In the genomic region with DNA sequence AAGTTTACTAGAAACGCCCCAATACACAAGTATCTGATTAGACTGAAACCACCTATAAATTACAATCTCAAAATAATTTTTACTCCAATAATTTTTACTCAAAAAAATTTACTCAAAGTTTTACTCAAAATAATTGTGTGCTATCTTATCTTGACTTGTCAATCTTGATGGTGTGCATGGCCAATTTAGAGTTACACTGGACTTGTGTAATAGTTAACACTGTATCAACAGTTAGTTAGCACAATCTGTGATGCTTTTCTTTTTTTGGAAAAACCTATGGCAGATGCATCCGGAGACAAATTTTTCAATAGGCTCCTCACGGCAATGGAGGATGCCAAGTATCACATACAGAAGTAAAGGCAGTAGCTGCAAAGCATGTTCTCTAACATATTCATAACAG, we compare ENCODE assay signal across 1 cellular context.
A peak's percentile ranks its signal among the peaks of the same experiment; 100 is the strongest.
TF ChIP-seq lines count a peak whose summit lies in the region.

No MANE protein-coding gene starts in this region.

TF ChIP-seq in K562, 482 proteins besides CTCF, POLR2A, EP300 and RAD21 (continues in another document):
- no peak for TF ChIP-seq C11orf30 (IDR thresholded peaks at IDR 0.05; ENCODE audit: low read depth)
- TF ChIP-seq, protein P1, sequence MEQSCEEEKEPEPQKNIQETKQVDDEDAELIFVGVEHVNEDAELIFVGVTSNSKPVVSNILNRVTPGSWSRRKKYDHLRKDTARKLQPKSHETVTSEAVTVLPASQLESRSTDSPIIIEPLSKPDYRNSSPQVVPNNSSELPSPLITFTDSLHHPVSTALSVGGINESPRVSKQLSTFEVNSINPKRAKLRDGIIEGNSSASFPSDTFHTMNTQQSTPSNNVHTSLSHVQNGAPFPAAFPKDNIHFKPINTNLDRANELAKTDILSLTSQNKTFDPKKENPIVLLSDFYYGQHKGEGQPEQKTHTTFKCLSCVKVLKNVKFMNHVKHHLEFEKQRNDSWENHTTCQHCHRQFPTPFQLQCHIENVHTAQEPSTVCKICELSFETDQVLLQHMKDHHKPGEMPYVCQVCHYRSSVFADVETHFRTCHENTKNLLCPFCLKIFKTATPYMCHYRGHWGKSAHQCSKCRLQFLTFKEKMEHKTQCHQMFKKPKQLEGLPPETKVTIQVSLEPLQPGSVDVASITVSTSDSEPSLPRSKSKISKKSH (CRISPR knock-in tag; IDR thresholded peaks at IDR 0.05) = no peak
- no peak for TF ChIP-seq NR2C1 (IDR thresholded peaks at IDR 0.05)
- no peak for TF ChIP-seq NR2C1 (tag; IDR thresholded peaks at IDR 0.05)
- no peak for TF ChIP-seq GTF2A2 (tag; IDR thresholded peaks at IDR 0.05)
- TF ChIP-seq, protein P2, sequence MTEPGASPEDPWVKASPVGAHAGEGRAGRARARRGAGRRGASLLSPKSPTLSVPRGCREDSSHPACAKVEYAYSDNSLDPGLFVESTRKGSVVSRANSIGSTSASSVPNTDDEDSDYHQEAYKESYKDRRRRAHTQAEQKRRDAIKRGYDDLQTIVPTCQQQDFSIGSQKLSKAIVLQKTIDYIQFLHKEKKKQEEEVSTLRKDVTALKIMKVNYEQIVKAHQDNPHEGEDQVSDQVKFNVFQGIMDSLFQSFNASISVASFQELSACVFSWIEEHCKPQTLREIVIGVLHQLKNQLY (CRISPR knock-in tag; conservative IDR thresholded peaks at IDR 0.05) = no peak
- TF ChIP-seq ZNF175 (CRISPR knock-in tag; IDR thresholded peaks at IDR 0.05; ENCODE audit: low read depth) = no peak
- TF ChIP-seq SRSF9 (IDR thresholded peaks at IDR 0.05; ENCODE audit: borderline replicate concordance, low read depth, low read length) = no peak
- TF ChIP-seq DDX20 (tag; IDR thresholded peaks at IDR 0.05; ENCODE audit: low read depth) = no peak
- TF ChIP-seq, protein P3, sequence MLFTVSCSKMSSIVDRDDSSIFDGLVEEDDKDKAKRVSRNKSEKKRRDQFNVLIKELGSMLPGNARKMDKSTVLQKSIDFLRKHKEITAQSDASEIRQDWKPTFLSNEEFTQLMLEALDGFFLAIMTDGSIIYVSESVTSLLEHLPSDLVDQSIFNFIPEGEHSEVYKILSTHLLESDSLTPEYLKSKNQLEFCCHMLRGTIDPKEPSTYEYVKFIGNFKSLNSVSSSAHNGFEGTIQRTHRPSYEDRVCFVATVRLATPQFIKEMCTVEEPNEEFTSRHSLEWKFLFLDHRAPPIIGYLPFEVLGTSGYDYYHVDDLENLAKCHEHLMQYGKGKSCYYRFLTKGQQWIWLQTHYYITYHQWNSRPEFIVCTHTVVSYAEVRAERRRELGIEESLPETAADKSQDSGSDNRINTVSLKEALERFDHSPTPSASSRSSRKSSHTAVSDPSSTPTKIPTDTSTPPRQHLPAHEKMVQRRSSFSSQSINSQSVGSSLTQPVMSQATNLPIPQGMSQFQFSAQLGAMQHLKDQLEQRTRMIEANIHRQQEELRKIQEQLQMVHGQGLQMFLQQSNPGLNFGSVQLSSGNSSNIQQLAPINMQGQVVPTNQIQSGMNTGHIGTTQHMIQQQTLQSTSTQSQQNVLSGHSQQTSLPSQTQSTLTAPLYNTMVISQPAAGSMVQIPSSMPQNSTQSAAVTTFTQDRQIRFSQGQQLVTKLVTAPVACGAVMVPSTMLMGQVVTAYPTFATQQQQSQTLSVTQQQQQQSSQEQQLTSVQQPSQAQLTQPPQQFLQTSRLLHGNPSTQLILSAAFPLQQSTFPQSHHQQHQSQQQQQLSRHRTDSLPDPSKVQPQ (CRISPR knock-in tag; IDR thresholded peaks at IDR 0.05; ENCODE audit: borderline replicate concordance) = no peak
- no peak for TF ChIP-seq RBBP5 (IDR thresholded peaks at IDR 0.05; ENCODE audit: borderline replicate concordance, insufficient read depth, low read length, poor library complexity, severe bottlenecking)
- no peak for TF ChIP-seq YY1 (IDR thresholded peaks at IDR 0.05; ENCODE audit: borderline replicate concordance in 1 of 3, control insufficient read depth in 1 of 3, extremely low read depth in 1 of 3, insufficient read depth in 3 of 3, insufficient read length in 1 of 3, insufficient replicate concordance in 2 of 3, low read depth in 1 of 3, low read length in 2 of 3)
- TF ChIP-seq, protein P4, sequence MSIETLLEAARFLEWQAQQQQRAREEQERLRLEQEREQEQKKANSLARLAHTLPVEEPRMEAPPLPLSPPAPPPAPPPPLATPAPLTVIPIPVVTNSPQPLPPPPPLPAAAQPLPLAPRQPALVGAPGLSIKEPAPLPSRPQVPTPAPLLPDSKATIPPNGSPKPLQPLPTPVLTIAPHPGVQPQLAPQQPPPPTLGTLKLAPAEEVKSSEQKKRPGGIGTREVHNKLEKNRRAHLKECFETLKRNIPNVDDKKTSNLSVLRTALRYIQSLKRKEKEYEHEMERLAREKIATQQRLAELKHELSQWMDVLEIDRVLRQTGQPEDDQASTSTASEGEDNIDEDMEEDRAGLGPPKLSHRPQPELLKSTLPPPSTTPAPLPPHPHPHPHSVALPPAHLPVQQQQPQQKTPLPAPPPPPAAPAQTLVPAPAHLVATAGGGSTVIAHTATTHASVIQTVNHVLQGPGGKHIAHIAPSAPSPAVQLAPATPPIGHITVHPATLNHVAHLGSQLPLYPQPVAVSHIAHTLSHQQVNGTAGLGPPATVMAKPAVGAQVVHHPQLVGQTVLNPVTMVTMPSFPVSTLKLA (conservative IDR thresholded peaks at IDR 0.05) = no peak
- TF ChIP-seq NCOA2 (IDR thresholded peaks at IDR 0.05; ENCODE audit: partially characterized antibody in 2 of 2) = no peak
- TF ChIP-seq ZNF79 (CRISPR knock-in tag; IDR thresholded peaks at IDR 0.05; ENCODE audit: low read depth) = no peak
- TF ChIP-seq ELF4 (CRISPR knock-in tag; IDR thresholded peaks at IDR 0.05) = no peak
- peak in 1 of 2 experiments; percentile 41; a peak in 1 of 4 replicates for TF ChIP-seq TRIM24 (IDR thresholded peaks at IDR 0.05)
- no peak for TF ChIP-seq CHCHD3 (CRISPR knock-in tag; IDR thresholded peaks at IDR 0.05)
- peak; percentile 34; the same call in 1 of the 2 replicates for TF ChIP-seq CEBPB (tag; IDR thresholded peaks at IDR 0.05)
- TF ChIP-seq NEUROD1 (IDR thresholded peaks at IDR 0.05; ENCODE audit: borderline replicate concordance, low read depth, low read length, partially characterized antibody) = no peak
- no peak for TF ChIP-seq HDGF (IDR thresholded peaks at IDR 0.05)
- peak; percentile 18 for TF ChIP-seq POLR2B (IDR thresholded peaks at IDR 0.05; ENCODE audit: low read depth, partially characterized antibody)
- TF ChIP-seq TARDBP (IDR thresholded peaks at IDR 0.05) = no peak
- TF ChIP-seq ZNF124 (CRISPR knock-in tag; IDR thresholded peaks at IDR 0.05) = no peak
- TF ChIP-seq, protein P5, sequence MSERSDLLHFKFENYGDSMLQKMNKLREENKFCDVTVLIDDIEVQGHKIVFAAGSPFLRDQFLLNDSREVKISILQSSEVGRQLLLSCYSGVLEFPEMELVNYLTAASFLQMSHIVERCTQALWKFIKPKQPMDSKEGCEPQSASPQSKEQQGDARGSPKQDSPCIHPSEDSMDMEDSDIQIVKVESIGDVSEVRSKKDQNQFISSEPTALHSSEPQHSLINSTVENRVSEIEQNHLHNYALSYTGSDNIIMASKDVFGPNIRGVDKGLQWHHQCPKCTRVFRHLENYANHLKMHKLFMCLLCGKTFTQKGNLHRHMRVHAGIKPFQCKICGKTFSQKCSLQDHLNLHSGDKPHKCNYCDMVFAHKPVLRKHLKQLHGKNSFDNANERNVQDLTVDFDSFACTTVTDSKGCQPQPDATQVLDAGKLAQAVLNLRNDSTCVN (CRISPR knock-in tag; IDR thresholded peaks at IDR 0.05) = no peak
- TF ChIP-seq ZBTB17 (CRISPR knock-in tag; IDR thresholded peaks at IDR 0.05) = no peak
- no peak for TF ChIP-seq ASH1L (IDR thresholded peaks at IDR 0.05; ENCODE audit: borderline replicate concordance, low read depth, partially characterized antibody)
- TF ChIP-seq, protein P6, sequence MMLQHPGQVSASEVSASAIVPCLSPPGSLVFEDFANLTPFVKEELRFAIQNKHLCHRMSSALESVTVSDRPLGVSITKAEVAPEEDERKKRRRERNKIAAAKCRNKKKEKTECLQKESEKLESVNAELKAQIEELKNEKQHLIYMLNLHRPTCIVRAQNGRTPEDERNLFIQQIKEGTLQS (IDR thresholded peaks at IDR 0.05) = no peak
- TF ChIP-seq, protein P6 (CRISPR knock-in tag; conservative IDR thresholded peaks at IDR 0.05) = no peak
- no peak for TF ChIP-seq EWSR1 (IDR thresholded peaks at IDR 0.05; ENCODE audit: borderline replicate concordance, low read depth, partially characterized antibody)
- TF ChIP-seq SMAD3 (CRISPR knock-in tag; conservative IDR thresholded peaks at IDR 0.05) = no peak
- TF ChIP-seq, protein P7, sequence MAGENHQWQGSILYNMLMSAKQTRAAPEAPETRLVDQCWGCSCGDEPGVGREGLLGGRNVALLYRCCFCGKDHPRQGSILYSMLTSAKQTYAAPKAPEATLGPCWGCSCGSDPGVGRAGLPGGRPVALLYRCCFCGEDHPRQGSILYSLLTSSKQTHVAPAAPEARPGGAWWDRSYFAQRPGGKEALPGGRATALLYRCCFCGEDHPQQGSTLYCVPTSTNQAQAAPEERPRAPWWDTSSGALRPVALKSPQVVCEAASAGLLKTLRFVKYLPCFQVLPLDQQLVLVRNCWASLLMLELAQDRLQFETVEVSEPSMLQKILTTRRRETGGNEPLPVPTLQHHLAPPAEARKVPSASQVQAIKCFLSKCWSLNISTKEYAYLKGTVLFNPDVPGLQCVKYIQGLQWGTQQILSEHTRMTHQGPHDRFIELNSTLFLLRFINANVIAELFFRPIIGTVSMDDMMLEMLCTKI (IDR thresholded peaks at IDR 0.05; ENCODE audit: partially characterized antibody) = no peak
- TF ChIP-seq TBP (optimal IDR thresholded peaks at IDR 0.05; ENCODE audit: low read depth, low read length) = no peak
- TF ChIP-seq TEAD4 (IDR thresholded peaks at IDR 0.05; ENCODE audit: low read length) = 0 out of 2 replicates have a peak, but pooled peaks have one; percentile 30
- no peak for TF ChIP-seq TEAD4 (CRISPR knock-in tag; IDR thresholded peaks at IDR 0.05; ENCODE audit: borderline replicate concordance)
- no peak for TF ChIP-seq PTRF (tag; IDR thresholded peaks at IDR 0.05)
- no peak for TF ChIP-seq KHSRP (IDR thresholded peaks at IDR 0.05)
- no peak for TF ChIP-seq TGIF2 (CRISPR knock-in tag; IDR thresholded peaks at IDR 0.05)
- no peak for TF ChIP-seq ZNF644 (tag; IDR thresholded peaks at IDR 0.05; ENCODE audit: low read depth)
- TF ChIP-seq, protein P8, sequence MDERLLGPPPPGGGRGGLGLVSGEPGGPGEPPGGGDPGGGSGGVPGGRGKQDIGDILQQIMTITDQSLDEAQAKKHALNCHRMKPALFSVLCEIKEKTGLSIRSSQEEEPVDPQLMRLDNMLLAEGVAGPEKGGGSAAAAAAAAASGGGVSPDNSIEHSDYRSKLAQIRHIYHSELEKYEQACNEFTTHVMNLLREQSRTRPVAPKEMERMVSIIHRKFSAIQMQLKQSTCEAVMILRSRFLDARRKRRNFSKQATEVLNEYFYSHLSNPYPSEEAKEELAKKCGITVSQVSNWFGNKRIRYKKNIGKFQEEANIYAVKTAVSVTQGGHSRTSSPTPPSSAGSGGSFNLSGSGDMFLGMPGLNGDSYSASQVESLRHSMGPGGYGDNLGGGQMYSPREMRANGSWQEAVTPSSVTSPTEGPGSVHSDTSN (CRISPR knock-in tag; IDR thresholded peaks at IDR 0.05; ENCODE audit: low read depth) = no peak
- TF ChIP-seq, protein P8 (tag; conservative IDR thresholded peaks at IDR 0.05; ENCODE audit: low read depth) = peak; percentile 85
- TF ChIP-seq, protein P9, sequence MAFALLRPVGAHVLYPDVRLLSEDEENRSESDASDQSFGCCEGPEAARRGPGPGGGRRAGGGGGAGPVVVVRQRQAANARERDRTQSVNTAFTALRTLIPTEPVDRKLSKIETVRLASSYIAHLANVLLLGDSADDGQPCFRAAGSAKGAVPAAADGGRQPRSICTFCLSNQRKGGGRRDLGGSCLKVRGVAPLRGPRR (CRISPR knock-in tag; IDR thresholded peaks at IDR 0.05) = no peak
- TF ChIP-seq SMARCA5 (IDR thresholded peaks at IDR 0.05) = no peak
- no peak for TF ChIP-seq LARP7 (IDR thresholded peaks at IDR 0.05)
- TF ChIP-seq DPF2 (IDR thresholded peaks at IDR 0.05) = peak; percentile 30; the same call in 1 of the 2 replicates
